ENCODE assay signal across 1 cellular context in the genomic region with DNA sequence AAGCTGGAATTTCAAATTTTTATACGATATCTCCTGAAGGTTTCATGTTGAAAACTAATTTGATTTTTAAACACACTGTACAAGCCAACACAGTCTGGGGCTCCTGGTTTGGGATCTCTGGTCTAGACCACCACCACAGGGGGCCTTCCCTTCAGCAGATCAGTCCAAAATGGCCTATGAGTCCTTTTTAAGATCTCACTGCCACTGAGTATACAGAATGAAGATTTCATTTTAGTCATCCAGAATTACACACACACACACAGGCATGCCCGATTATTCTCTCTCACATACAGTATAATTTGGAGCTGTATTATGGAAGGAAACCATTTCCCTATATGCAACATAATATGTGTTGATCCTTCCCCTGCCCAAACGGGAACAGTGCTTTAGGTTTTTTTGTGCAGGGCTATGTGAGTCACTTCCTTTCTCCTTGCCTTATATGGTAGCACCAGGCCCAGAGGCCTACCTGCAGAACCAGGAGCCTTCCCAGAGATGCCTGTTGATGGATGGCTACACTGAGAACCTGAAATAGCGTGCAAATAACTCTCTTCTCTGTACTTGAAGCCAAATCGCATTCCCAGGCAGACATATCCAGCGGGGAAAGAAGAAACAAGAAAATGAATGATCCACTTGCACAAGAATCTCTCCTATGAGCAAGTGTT.
TF ChIP-seq lines count a peak whose summit lies in the region.

No MANE protein-coding gene starts in this region.

TF ChIP-seq in HCT116, 20 proteins besides CTCF, POLR2A, EP300 and RAD21 (continued from another document):
- TF ChIP-seq, protein P1, sequence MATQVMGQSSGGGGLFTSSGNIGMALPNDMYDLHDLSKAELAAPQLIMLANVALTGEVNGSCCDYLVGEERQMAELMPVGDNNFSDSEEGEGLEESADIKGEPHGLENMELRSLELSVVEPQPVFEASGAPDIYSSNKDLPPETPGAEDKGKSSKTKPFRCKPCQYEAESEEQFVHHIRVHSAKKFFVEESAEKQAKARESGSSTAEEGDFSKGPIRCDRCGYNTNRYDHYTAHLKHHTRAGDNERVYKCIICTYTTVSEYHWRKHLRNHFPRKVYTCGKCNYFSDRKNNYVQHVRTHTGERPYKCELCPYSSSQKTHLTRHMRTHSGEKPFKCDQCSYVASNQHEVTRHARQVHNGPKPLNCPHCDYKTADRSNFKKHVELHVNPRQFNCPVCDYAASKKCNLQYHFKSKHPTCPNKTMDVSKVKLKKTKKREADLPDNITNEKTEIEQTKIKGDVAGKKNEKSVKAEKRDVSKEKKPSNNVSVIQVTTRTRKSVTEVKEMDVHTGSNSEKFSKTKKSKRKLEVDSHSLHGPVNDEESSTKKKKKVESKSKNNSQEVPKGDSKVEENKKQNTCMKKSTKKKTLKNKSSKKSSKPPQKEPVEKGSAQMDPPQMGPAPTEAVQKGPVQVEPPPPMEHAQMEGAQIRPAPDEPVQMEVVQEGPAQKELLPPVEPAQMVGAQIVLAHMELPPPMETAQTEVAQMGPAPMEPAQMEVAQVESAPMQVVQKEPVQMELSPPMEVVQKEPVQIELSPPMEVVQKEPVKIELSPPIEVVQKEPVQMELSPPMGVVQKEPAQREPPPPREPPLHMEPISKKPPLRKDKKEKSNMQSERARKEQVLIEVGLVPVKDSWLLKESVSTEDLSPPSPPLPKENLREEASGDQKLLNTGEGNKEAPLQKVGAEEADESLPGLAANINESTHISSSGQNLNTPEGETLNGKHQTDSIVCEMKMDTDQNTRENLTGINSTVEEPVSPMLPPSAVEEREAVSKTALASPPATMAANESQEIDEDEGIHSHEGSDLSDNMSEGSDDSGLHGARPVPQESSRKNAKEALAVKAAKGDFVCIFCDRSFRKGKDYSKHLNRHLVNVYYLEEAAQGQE (IDR thresholded peaks at IDR 0.05; ENCODE audit: low read depth), result no peak
- no peak for TF ChIP-seq SIN3A (IDR thresholded peaks at IDR 0.05; ENCODE audit: low read depth)
- TF ChIP-seq YY1 (IDR thresholded peaks at IDR 0.05; ENCODE audit: extremely low read depth, insufficient replicate concordance, low read depth, low read length), result no peak
- no peak for TF ChIP-seq TCF7L2 (IDR thresholded peaks at IDR 0.05; ENCODE audit: borderline replicate concordance, extremely low read depth, insufficient read depth, insufficient read length)
- TF ChIP-seq SRF (IDR thresholded peaks at IDR 0.05; ENCODE audit: low read depth), result peak; percentile 99
- TF ChIP-seq POLR2AphosphoS5 (IDR thresholded peaks at IDR 0.05; ENCODE audit: low read depth, low read length), result no peak
- TF ChIP-seq ELF1 (IDR thresholded peaks at IDR 0.05; ENCODE audit: borderline replicate concordance, low read depth), result no peak
- TF ChIP-seq ZNF274 (IDR thresholded peaks at IDR 0.05; ENCODE audit: low read depth, low read length), result no peak
- TF ChIP-seq CEBPB (IDR thresholded peaks at IDR 0.05; ENCODE audit: low read depth), result no peak; the same call in 1 of the 2 replicates
- no peak for TF ChIP-seq EZH2phosphoT487 (IDR thresholded peaks at IDR 0.05; ENCODE audit: borderline replicate concordance)
- TF ChIP-seq, protein P2, sequence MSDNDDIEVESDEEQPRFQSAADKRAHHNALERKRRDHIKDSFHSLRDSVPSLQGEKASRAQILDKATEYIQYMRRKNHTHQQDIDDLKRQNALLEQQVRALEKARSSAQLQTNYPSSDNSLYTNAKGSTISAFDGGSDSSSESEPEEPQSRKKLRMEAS (IDR thresholded peaks at IDR 0.05), result peak; percentile 28; the same call in 1 of the 2 replicates
